1 cellular context compared by ENCODE assay signal in genomic region chr15:23073890-23074631, GRCh38.
TF ChIP-seq lines count a peak whose summit lies in the region.

No MANE protein-coding gene starts in this region.

TF ChIP-seq in SK-N-SH treated with all-trans-retinoic acid at 6 μM for 48 hours, 23 proteins besides CTCF, POLR2A, EP300 and RAD21 (continued from another document):
- TF ChIP-seq CSRNP3 (CRISPR knock-in tag; IDR thresholded peaks at IDR 0.05) = no peak
- no peak for TF ChIP-seq OSR1 (CRISPR knock-in tag; IDR thresholded peaks at IDR 0.05)
- TF ChIP-seq SNAI2 (CRISPR knock-in tag; IDR thresholded peaks at IDR 0.05) = no peak
- no peak for TF ChIP-seq TSHZ2 (CRISPR knock-in tag; IDR thresholded peaks at IDR 0.05)
- no peak for TF ChIP-seq TCF4 (CRISPR knock-in tag; IDR thresholded peaks at IDR 0.05; ENCODE audit: borderline replicate concordance)
